In genomic region chr1:208409171-208409570, GRCh38 we compare ENCODE assay signal across 18 cellular contexts.
"Had no signal": no experiment of that assay in that cellular context is flagged by ENCODE, and none has a peak within 500 bp of the region (broad histone marks: within the 10 kb centered on the region; RNA-seq: fewer than 3 reads in every experiment).

No MANE protein-coding gene starts in this region.

- H3K36me3 Mint-ChIP-seq: natural killer cell treated with Interleukin-12 subunit alpha and Interleukin-12 subunit beta and Interleukin-15 and Interleukin-18, amount 100 ng/mL, for 72 hours; neural progenitor cell had no signal

- H3K4me1 Mint-ChIP-seq: neural progenitor cell had no signal

- H3K4me3 ChIP-seq: heart left ventricle, lung, neural progenitor cell, ovary, right atrium auricular region, sigmoid colon, smooth muscle cell had no signal

- DNase-seq: dermis blood vessel endothelial cell; heart left ventricle; hippocampal formation; left colon; left ventricle myocardium superior; mesenchymal stem cell; midbrain; nucleus accumbens; ovary; sigmoid colon; stimulated activated CD4-positive, alpha-beta T cell treated with anti-CD3 and anti-CD28 coated beads, Interleukin-2, amount 100 ng/mL, for 48 hours; stimulated activated naive CD4-positive, alpha-beta T cell treated with Interleukin-2 at 50 U/mL for 16 hours; trophoblast cell had no signal

- H3K4me3 Mint-ChIP-seq: natural killer cell treated with Interleukin-12 subunit alpha and Interleukin-12 subunit beta and Interleukin-15 and Interleukin-18, amount 100 ng/mL, for 72 hours; neural progenitor cell had no signal

- H3K9me3 Mint-ChIP-seq: natural killer cell treated with Interleukin-12 subunit alpha and Interleukin-12 subunit beta and Interleukin-15 and Interleukin-18, amount 100 ng/mL, for 72 hours had no signal

- H3K27ac Mint-ChIP-seq: natural killer cell treated with Interleukin-12 subunit alpha and Interleukin-12 subunit beta and Interleukin-15 and Interleukin-18, amount 100 ng/mL, for 72 hours had no signal

- ATAC-seq: heart left ventricle; left ventricle myocardium superior; natural killer cell treated with Interleukin-12 subunit alpha and Interleukin-12 subunit beta and Interleukin-15 and Interleukin-18, amount 100 ng/mL, for 72 hours had no signal
